11 cellular contexts compared by ENCODE assay signal in genomic region chr15:60551781-60552161, GRCh38.
DNase-seq lines count a peak whose midpoint lies in the region; ATAC-seq lines count a peak whose summit lies in the region.
"Had no signal": no experiment of that assay in that cellular context is flagged by ENCODE, and none has a peak within 500 bp of the region (broad histone marks: within the 10 kb centered on the region; RNA-seq: fewer than 3 reads in every experiment).

No MANE protein-coding gene starts in this region.

- no peaks in the 10 kb centered on the region for H3K27me3 Mint-ChIP-seq in T-helper 1 cell treated with Interleukin-12 subunit alpha and Interleukin-12 subunit beta and Interleukin-4 antibody, amounts not matched to agents 30 μg/mL and 1 μg/mL, for 36 hours (ENCODE audit: low read depth)
- peaks cover 3% of the 10 kb centered on the region for H3K27me3 Mint-ChIP-seq in activated T-helper 2 cell treated with anti-CD3 and anti-CD28 coated beads, Interferon-gamma antibody, Interleukin-2, Interleukin-4, amounts not matched to agents 10 μg/mL and 5 μg/mL and 100 μg/mL, durations not matched to agents 14 hours and 24 hours and 36 hours (ENCODE audit: low read depth)
- H3K27me3 Mint-ChIP-seq in natural killer cell treated with Interleukin-12 subunit alpha and Interleukin-12 subunit beta and Interleukin-15 and Interleukin-18, amount 100 ng/mL, for 72 hours = no peaks in the 10 kb centered on the region

- peaks cover 51% of the 10 kb centered on the region for H3K36me3 Mint-ChIP-seq in T-helper 1 cell treated with Interleukin-12 subunit alpha and Interleukin-12 subunit beta and Interleukin-4 antibody, amounts not matched to agents 30 μg/mL and 1 μg/mL, for 36 hours (ENCODE audit: low read depth)
- H3K36me3 Mint-ChIP-seq in activated T-helper 2 cell treated with anti-CD3 and anti-CD28 coated beads, Interferon-gamma antibody, Interleukin-2, Interleukin-4, amounts not matched to agents 10 μg/mL and 5 μg/mL and 100 μg/mL, durations not matched to agents 14 hours and 24 hours and 36 hours (ENCODE audit: low read depth) = peaks cover 46% of the 10 kb centered on the region
- H3K36me3 Mint-ChIP-seq in natural killer cell treated with Interleukin-12 subunit alpha and Interleukin-12 subunit beta and Interleukin-15 and Interleukin-18, amount 100 ng/mL, for 72 hours = peaks cover 47% of the 10 kb centered on the region

- intact Hi-C loops in activated T-helper 2 cell treated with anti-CD3 and anti-CD28 coated beads, Interferon-gamma antibody, Interleukin-2, Interleukin-4, amounts not matched to agents 10 μg/mL and 5 μg/mL and 100 μg/mL, durations not matched to agents 14 hours and 24 hours and 36 hours (cut with micrococcal nuclease) = loop anchor here (5.0 kb wide), 1 partner anchor 44 kb away; no protein-coding TSS in a partner anchor

- peak overlapping the region; percentile 91 for H3K27ac Mint-ChIP-seq in T-helper 1 cell treated with Interleukin-12 subunit alpha and Interleukin-12 subunit beta and Interleukin-4 antibody, amounts not matched to agents 30 μg/mL and 1 μg/mL, for 36 hours
- H3K27ac Mint-ChIP-seq in activated T-helper 2 cell treated with anti-CD3 and anti-CD28 coated beads, Interferon-gamma antibody, Interleukin-2, Interleukin-4, amounts not matched to agents 10 μg/mL and 5 μg/mL and 100 μg/mL, durations not matched to agents 14 hours and 24 hours and 36 hours = peak overlapping the region; percentile 23
- peak overlapping the region; percentile 93 to 97 for H3K27ac Mint-ChIP-seq in natural killer cell treated with Interleukin-12 subunit alpha and Interleukin-12 subunit beta and Interleukin-15 and Interleukin-18, amount 100 ng/mL, for 72 hours

- H3K9me3 Mint-ChIP-seq in T-helper 1 cell treated with Interleukin-12 subunit alpha and Interleukin-12 subunit beta and Interleukin-4 antibody, amounts not matched to agents 30 μg/mL and 1 μg/mL, for 36 hours = peaks cover 9% of the 10 kb centered on the region
- peaks cover 14% of the 10 kb centered on the region for H3K9me3 Mint-ChIP-seq in activated T-helper 2 cell treated with anti-CD3 and anti-CD28 coated beads, Interferon-gamma antibody, Interleukin-2, Interleukin-4, amounts not matched to agents 10 μg/mL and 5 μg/mL and 100 μg/mL, durations not matched to agents 14 hours and 24 hours and 36 hours
- peaks cover 2% of the 10 kb centered on the region for H3K9me3 Mint-ChIP-seq in natural killer cell treated with Interleukin-12 subunit alpha and Interleukin-12 subunit beta and Interleukin-15 and Interleukin-18, amount 100 ng/mL, for 72 hours

- DNase-seq in T-helper 1 cell = no peak
- DNase-seq in activated T-helper 2 cell treated with anti-CD3 and anti-CD28 coated beads, Interferon-gamma antibody, Interleukin-2, Interleukin-4, amounts not matched to agents 10 μg/mL and 5 μg/mL and 100 μg/mL, durations not matched to agents 14 hours and 24 hours and 36 hours (ENCODE audit: low spot score) = no peak
- DNase-seq in natural killer cell treated with Interleukin-12 subunit alpha and Interleukin-12 subunit beta and Interleukin-15 and Interleukin-18, amount 100 ng/mL, for 72 hours (ENCODE audit: low spot score) = no peak
- DNase-seq in amniotic stem cell (lab: John Stamatoyannopoulos, UW) = no peak
- DNase-seq in foreskin melanocyte = no peak
- DNase-seq: erythroblast, NCI-H774, transverse colon had no signal

- ATAC-seq in HG03342 (IDR thresholded peaks at IDR 0.05; ENCODE audit: unreplicated experiment) (peak; percentile 30), GM18907 (IDR thresholded peaks at IDR 0.05; ENCODE audit: unreplicated experiment) (no peak)
- peak in 1 of 2 donors; percentile 30 for ATAC-seq in natural killer cell treated with Interleukin-12 subunit alpha and Interleukin-12 subunit beta and Interleukin-15 and Interleukin-18, amount 100 ng/mL, for 72 hours

- peak overlapping the region; percentile 74 for H3K4me3 Mint-ChIP-seq in T-helper 1 cell treated with Interleukin-12 subunit alpha and Interleukin-12 subunit beta and Interleukin-4 antibody, amounts not matched to agents 30 μg/mL and 1 μg/mL, for 36 hours
- H3K4me3 Mint-ChIP-seq in activated T-helper 2 cell treated with anti-CD3 and anti-CD28 coated beads, Interferon-gamma antibody, Interleukin-2, Interleukin-4, amounts not matched to agents 10 μg/mL and 5 μg/mL and 100 μg/mL, durations not matched to agents 14 hours and 24 hours and 36 hours (ENCODE audit: low read depth) = no peak overlapping the region
- H3K4me3 Mint-ChIP-seq in natural killer cell treated with Interleukin-12 subunit alpha and Interleukin-12 subunit beta and Interleukin-15 and Interleukin-18, amount 100 ng/mL, for 72 hours = peak overlapping the region; percentile 88

- peaks cover 78% of the 10 kb centered on the region for H3K4me1 Mint-ChIP-seq in T-helper 1 cell treated with Interleukin-12 subunit alpha and Interleukin-12 subunit beta and Interleukin-4 antibody, amounts not matched to agents 30 μg/mL and 1 μg/mL, for 36 hours (ENCODE audit: low read depth)
- H3K4me1 Mint-ChIP-seq in activated T-helper 2 cell treated with anti-CD3 and anti-CD28 coated beads, Interferon-gamma antibody, Interleukin-2, Interleukin-4, amounts not matched to agents 10 μg/mL and 5 μg/mL and 100 μg/mL, durations not matched to agents 14 hours and 24 hours and 36 hours (ENCODE audit: low read depth) = peaks cover 67% of the 10 kb centered on the region
- peaks cover 81 to 99% of the 10 kb centered on the region in 2 donors for H3K4me1 Mint-ChIP-seq in natural killer cell treated with Interleukin-12 subunit alpha and Interleukin-12 subunit beta and Interleukin-15 and Interleukin-18, amount 100 ng/mL, for 72 hours (ENCODE audit: low read depth in 2 of 2)

Comparison
In these comparisons a context has a peak if more than half of its experiments do, and no peak if none do; other contexts are left out.
1. H3K27ac Mint-ChIP-seq: peak in every context shown above with its lines; median percentile 95 in natural killer cell treated with Interleukin-12 subunit alpha and Interleukin-12 subunit beta and Interleukin-15 and Interleukin-18, amount 100 ng/mL, for 72 hours; 91 in T-helper 1 cell treated with Interleukin-12 subunit alpha and Interleukin-12 subunit beta and Interleukin-4 antibody, amounts not matched to agents 30 μg/mL and 1 μg/mL, for 36 hours; 23 in activated T-helper 2 cell treated with anti-CD3 and anti-CD28 coated beads, Interferon-gamma antibody, Interleukin-2, Interleukin-4, amounts not matched to agents 10 μg/mL and 5 μg/mL and 100 μg/mL, durations not matched to agents 14 hours and 24 hours and 36 hours.